In the genomic region with DNA sequence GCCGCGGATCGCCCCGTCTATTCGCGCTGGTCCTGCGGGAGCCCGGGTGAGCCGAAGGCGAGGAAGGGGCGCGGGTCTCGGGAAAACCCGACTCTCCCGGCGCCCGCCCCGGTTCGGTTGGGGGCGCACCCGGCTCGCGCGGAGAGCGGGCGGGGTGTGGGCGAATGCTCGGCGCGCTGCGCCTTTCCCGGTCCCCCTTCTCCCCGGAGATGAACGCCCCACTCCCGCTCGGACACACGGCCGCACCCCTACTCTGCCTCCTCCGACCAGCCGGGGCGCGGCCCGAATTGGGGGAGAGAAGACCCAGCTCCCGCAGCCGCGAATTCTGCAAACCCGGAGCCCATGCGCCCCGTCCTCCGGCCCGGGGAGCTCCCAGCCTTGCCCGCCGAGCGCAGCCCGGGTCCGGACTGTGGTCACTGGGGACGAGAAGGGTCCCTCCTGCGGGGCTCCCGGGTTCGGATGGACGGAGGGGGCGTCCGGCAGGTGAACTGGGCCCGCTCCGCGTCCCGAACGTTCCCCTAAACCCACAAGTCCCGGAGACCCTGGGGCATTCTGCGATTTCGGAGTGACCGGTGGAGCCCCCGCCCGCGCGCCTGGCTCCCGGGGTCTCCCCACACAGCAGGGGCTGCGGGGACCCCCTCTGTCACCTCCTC, we compare ENCODE assay signal across 13 cellular contexts. TPM values are rescaled to one million over a fixed set of nuclear protein-coding genes. Genes with fewer than 3 reads are reported as not detected.
A peak's percentile ranks its signal among the peaks of the same experiment; 100 is the strongest.
DNase-seq lines count a peak whose midpoint lies in the region; ATAC-seq and TF ChIP-seq lines count a peak whose summit lies in the region.
"Had no signal": no experiment of that assay in that cellular context is flagged by ENCODE, and none has a peak within 500 bp of the region (broad histone marks: within the 10 kb centered on the region; RNA-seq: fewer than 3 reads in every experiment).

No MANE protein-coding gene starts in this region.

- H3K27me3 Mint-ChIP-seq in activated naive CD4-positive, alpha-beta T cell treated with anti-CD3 and anti-CD28 coated beads, Interleukin-2, amount 50 U/mL, for 24 hours, result peaks cover 35% of the 10 kb centered on the region
- peaks cover 80% of the 10 kb centered on the region for H3K27me3 Mint-ChIP-seq in mesothelial cell of epicardium (ENCODE audit: low read depth)

- H3K4me3 Mint-ChIP-seq in activated naive CD4-positive, alpha-beta T cell treated with anti-CD3 and anti-CD28 coated beads, Interleukin-2, amount 50 U/mL, for 24 hours, result peak overlapping the region; percentile 49
- peak overlapping the region; percentile 50 for H3K4me3 Mint-ChIP-seq in mesothelial cell of epicardium
- H3K4me3 Mint-ChIP-seq: activated naive CD4-positive, alpha-beta T cell treated with anti-CD3 and anti-CD28 coated beads, Interleukin-2, amount 10 ng/mL, durations not matched to agents 7 days and 5 days had no signal

- H3K27me3 ChIP-seq in ectodermal cell (ENCODE audit: control insufficient read depth, insufficient read depth, low read length, poor library complexity, severe bottlenecking) (peaks cover 60% of the 10 kb centered on the region), thymus (ENCODE audit: control insufficient read depth, insufficient read depth) (peaks cover 47% of the 10 kb centered on the region)

- H3K27ac ChIP-seq in ectodermal cell (ENCODE audit: insufficient read depth, low read depth, low read length, poor library complexity, severe bottlenecking) (no peak overlapping the region), thymus (ENCODE audit: low read depth) (no peak overlapping the region)

- DNase-seq in activated naive CD4-positive, alpha-beta T cell (lab: John Stamatoyannopoulos, UW), result no peak
- DNase-seq in mesothelial cell of epicardium (ENCODE audit: low spot score in 2 of 2, unreplicated experiment in 2 of 2) (no peak), superior temporal gyrus (ENCODE audit: extremely low spot score) (no peak)
- DNase-seq: activated CD4-positive, alpha-beta T cell treated with anti-CD3 and anti-CD28 coated beads for 1 hour; foreskin melanocyte had no signal

- no peaks in the 10 kb centered on the region for H3K9me3 Mint-ChIP-seq in activated naive CD4-positive, alpha-beta T cell treated with anti-CD3 and anti-CD28 coated beads, Interleukin-2, amount 50 U/mL, for 24 hours
- no peaks in the 10 kb centered on the region for H3K9me3 Mint-ChIP-seq in mesothelial cell of epicardium
- H3K9me3 Mint-ChIP-seq: activated naive CD4-positive, alpha-beta T cell treated with anti-CD3 and anti-CD28 coated beads, Interleukin-2, amount 10 ng/mL, durations not matched to agents 7 days and 5 days had no signal

- TF ChIP-seq CTCF in mesothelial cell of epicardium (IDR thresholded peaks at IDR 0.05; ENCODE audit: unreplicated experiment), result no peak

- no peak overlapping the region for H3K27ac Mint-ChIP-seq in activated naive CD4-positive, alpha-beta T cell treated with anti-CD3 and anti-CD28 coated beads, Interleukin-2, amount 50 U/mL, for 24 hours
- H3K27ac Mint-ChIP-seq in mesothelial cell of epicardium, result no peak overlapping the region
- H3K27ac Mint-ChIP-seq: activated naive CD4-positive, alpha-beta T cell treated with anti-CD3 and anti-CD28 coated beads, Interleukin-2, amount 10 ng/mL, durations not matched to agents 7 days and 5 days had no signal

- H3K4me1 ChIP-seq in ectodermal cell (ENCODE audit: control insufficient read depth, insufficient read depth, low read length), result peaks cover 9% of the 10 kb centered on the region
- peaks cover 15% of the 10 kb centered on the region for H3K4me1 ChIP-seq in thymus (ENCODE audit: control insufficient read depth, insufficient read depth, low read length)

- WGBS in ectodermal cell, 2 experiments, result 2% methylated on average over 78 of the region's 78 CpGs
- WGBS in thymus, result 2% methylated on average over 78 of the region's 78 CpGs

- ATAC-seq in GM21576 (IDR thresholded peaks at IDR 0.05; ENCODE audit: unreplicated experiment) (no peak), HG02885 (IDR thresholded peaks at IDR 0.05; ENCODE audit: poor library complexity, unreplicated experiment) (no peak)

- H3K36me3 Mint-ChIP-seq in activated naive CD4-positive, alpha-beta T cell treated with anti-CD3 and anti-CD28 coated beads, Interleukin-2, amount 50 U/mL, for 24 hours, result no peaks in the 10 kb centered on the region
- H3K36me3 Mint-ChIP-seq in mesothelial cell of epicardium, result no peaks in the 10 kb centered on the region

- no peaks in the 10 kb centered on the region for H3K9me3 ChIP-seq in ectodermal cell (ENCODE audit: control insufficient read depth, low read length)
- no peaks in the 10 kb centered on the region for H3K9me3 ChIP-seq in thymus (ENCODE audit: control insufficient read depth)

- H3K4me3 ChIP-seq in ectodermal cell (ENCODE audit: insufficient read depth, low read depth, low read length), result peak overlapping the region; percentile 43
- peak overlapping the region; percentile 45 for H3K4me3 ChIP-seq in thymus (ENCODE audit: low read length)

- peaks cover 20% of the 10 kb centered on the region for H3K4me1 Mint-ChIP-seq in activated naive CD4-positive, alpha-beta T cell treated with anti-CD3 and anti-CD28 coated beads, Interleukin-2, amount 50 U/mL, for 24 hours
- H3K4me1 Mint-ChIP-seq in mesothelial cell of epicardium, result peaks cover 5% of the 10 kb centered on the region

- H3K36me3 ChIP-seq in ectodermal cell (ENCODE audit: control insufficient read depth, insufficient read depth, low read length) (no peaks in the 10 kb centered on the region), thymus (ENCODE audit: control insufficient read depth, insufficient read depth) (no peaks in the 10 kb centered on the region)

RNA-seq across cellular contexts. Expression of a gene that starts 0.7 kb away (rescaled TPM):
- polyA plus RNA-seq in ectodermal cell (2013, experiment 1 of 4), result 0.30 TPM
- not detected for polyA plus RNA-seq in ectodermal cell (2013, experiment 2 of 4)
- 0.53 TPM for polyA plus RNA-seq in ectodermal cell (2013, experiment 3 of 4)
- 0.16 TPM for polyA plus RNA-seq in ectodermal cell (2013, experiment 4 of 4)
- total RNA-seq in mesothelial cell of epicardium, result 0.14 TPM in 1 of 3 replicates, not detected in the others
- polyA plus RNA-seq in thymus, result 0.14 TPM
- total RNA-seq: pulmonary artery endothelial cell, RPMI7951 had no signal
